23 cellular contexts compared by ENCODE assay signal in genomic region chr15:26729581-26729980, GRCh38. TPM values are rescaled to one million over a fixed set of nuclear protein-coding genes. Genes with fewer than 3 reads are reported as not detected.
A peak's percentile ranks its signal among the peaks of the same experiment; 100 is the strongest.
DNase-seq lines count a peak whose midpoint lies in the region; ATAC-seq and TF ChIP-seq lines count a peak whose summit lies in the region.
"Had no signal": no experiment of that assay in that cellular context is flagged by ENCODE, and none has a peak within 500 bp of the region (broad histone marks: within the 10 kb centered on the region; RNA-seq: fewer than 3 reads in every experiment).

No MANE protein-coding gene starts in this region.

- peaks cover 55% of the 10 kb centered on the region for H3K4me1 Mint-ChIP-seq in GM23338
- H3K4me1 Mint-ChIP-seq: CD8-positive, alpha-beta memory T cell; T-helper 17 cell had no signal

- peaks cover 0 to 14% (median 9%) of the 10 kb centered on the region in 4 donors for H3K9me3 ChIP-seq in esophagus muscularis mucosa

- peaks cover 18% of the 10 kb centered on the region for H4K20me1 ChIP-seq in GM23338 (replicated peaks; ENCODE audit: insufficient read depth)

- H3K27me3 ChIP-seq in GM23338 (ENCODE audit: insufficient read depth) (no peaks in the 10 kb centered on the region), esophagus muscularis mucosa (peaks cover 0 to 6% (median 0%) of the 10 kb centered on the region in 4 donors)

- TF ChIP-seq POLR2A in esophagus muscularis mucosa (IDR thresholded peaks at IDR 0.05; ENCODE audit: low read depth) = no peak

- H3K4me3 ChIP-seq in GM23338 = no peak overlapping the region
- no peak overlapping the region for H3K4me3 ChIP-seq in esophagus muscularis mucosa
- H3K4me3 ChIP-seq: PC-9, SK-N-MC had no signal

- no peak overlapping the region for H3K27ac ChIP-seq in GM23338 (ENCODE audit: low read depth)
- H3K27ac ChIP-seq in esophagus muscularis mucosa (replicated peaks in 1 of 4) = no peak overlapping the region
- H3K27ac ChIP-seq: C4-2B, PC-9, SK-N-MC had no signal

- H3K36me3 ChIP-seq in GM23338 (ENCODE audit: insufficient read depth) = peaks cover 12% of the 10 kb centered on the region
- no peaks in the 10 kb centered on the region for H3K36me3 ChIP-seq in esophagus muscularis mucosa

- no peak for TF ChIP-seq EP300 in esophagus muscularis mucosa (IDR thresholded peaks at IDR 0.05)

- H3K4me3 Mint-ChIP-seq in GM23338 = no peak overlapping the region
- H3K4me3 Mint-ChIP-seq: CD8-positive, alpha-beta memory T cell; T-helper 17 cell had no signal

- H3K9me2 ChIP-seq in GM23338 (ENCODE audit: insufficient read depth) = 0 out of 2 replicates have a peak, but pooled peaks cover 5% of the 10 kb centered on the region

- peak; percentile 9 for DNase-seq in NCI-H2107 treated with DMSO at 0.1 percent for 48 hours (lab: John Stamatoyannopoulos, UW; ENCODE audit: unreplicated experiment)
- DNase-seq in NCI-H2107 (lab: John Stamatoyannopoulos, UW) = no peak
- no peak for DNase-seq in GM23338 (ENCODE audit: low spot score)
- peak; percentile 84 for DNase-seq in NCI-H2171 treated with DMSO at 0.1 percent for 48 hours (lab: John Stamatoyannopoulos, UW)
- peak; percentile 80 for DNase-seq in esophagus muscularis mucosa (ENCODE audit: extremely low spot score)
- no peak for DNase-seq in NCI-H187 treated with DMSO at 0.1 percent for 48 hours (lab: John Stamatoyannopoulos, UW)
- DNase-seq in EL = no peak
- DNase-seq: CD8-positive, alpha-beta memory T cell; DND-41; GOT3; KG1; NCI-H1105; NCI-H446; PC-9; RPMI8226; SHP77; SW 1271; T-helper 17 cell had no signal

- peaks cover 31% of the 10 kb centered on the region for H3K4me1 ChIP-seq in GM23338 (ENCODE audit: insufficient read depth)
- H3K4me1 ChIP-seq in esophagus muscularis mucosa = no peaks in the 10 kb centered on the region

- ATAC-seq in GM23338 (peak; percentile 56; the same call in 2 of the 3 replicates), HG03354 (IDR thresholded peaks at IDR 0.05; ENCODE audit: poor library complexity, severe bottlenecking, unreplicated experiment) (no peak)
- ATAC-seq: HCT116, T-helper 17 cell had no signal

- H3K27me3 Mint-ChIP-seq in GM23338 (ENCODE audit: insufficient read depth, low read depth, poor library complexity) = no peaks in the 10 kb centered on the region
- H3K27me3 Mint-ChIP-seq: T-helper 17 cell had no signal

- H3K79me2 ChIP-seq in GM23338 (replicated peaks; ENCODE audit: insufficient read depth) = peaks cover 100% of the 10 kb centered on the region

- peaks cover 25% of the 10 kb centered on the region for H3K9me3 Mint-ChIP-seq in GM23338

- intact Hi-C loops in esophagus muscularis mucosa (cut with DNase I) = no loop called here

- H3F3A ChIP-seq in GM23338 (replicated peaks; ENCODE audit: low read depth) = no peaks in the 10 kb centered on the region; the same call in 1 of the 2 replicates

- H3K27ac Mint-ChIP-seq in GM23338 = peak overlapping the region; percentile 49; the same call in 1 of the 2 replicates
- H3K27ac Mint-ChIP-seq: CD8-positive, alpha-beta memory T cell; T-helper 17 cell had no signal

- H3K4me2 ChIP-seq in GM23338 = peak overlapping the region; percentile 58; the same call in 1 of the 2 replicates
- H3K4me2 ChIP-seq: PC-9 had no signal

- TF ChIP-seq CTCF in GM23338 (conservative IDR thresholded peaks at IDR 0.05; ENCODE audit: low read depth in 2 of 2) (no peak), esophagus muscularis mucosa (IDR thresholded peaks at IDR 0.05) (no peak)

- peaks cover 39% of the 10 kb centered on the region for H3K36me3 Mint-ChIP-seq in GM23338 (ENCODE audit: low read depth)
- H3K36me3 Mint-ChIP-seq: CD8-positive, alpha-beta memory T cell had no signal

- no peak overlapping the region for H2AFZ ChIP-seq in GM23338
- H2AFZ ChIP-seq: PC-9 had no signal

TF ChIP-seq in GM23338, 12 proteins besides CTCF, POLR2A, EP300 and RAD21 (continues in another document):
- TF ChIP-seq NANOG (IDR thresholded peaks at IDR 0.05; ENCODE audit: borderline replicate concordance) (no peak), REST (IDR thresholded peaks at IDR 0.05; ENCODE audit: unreplicated experiment) (no peak), ZNF462 (CRISPR knock-in tag; IDR thresholded peaks at IDR 0.05) (no peak), CREB1 (CRISPR knock-in tag; IDR thresholded peaks at IDR 0.05; ENCODE audit: low read depth) (no peak), ZNF114 (CRISPR knock-in tag; IDR thresholded peaks at IDR 0.05) (no peak), ZNF331 (CRISPR knock-in tag; IDR thresholded peaks at IDR 0.05; ENCODE audit: low read depth) (no peak)

RNA-seq across cellular contexts. Expression of gene GABRB3, which starts 43.3 kb away (rescaled TPM):
- total RNA-seq in GM23338 (2014; rRNA removed; shearing (Covaris generic)) = 119 and 131 TPM in 2 replicates
- polyA plus RNA-seq in GM23338 (2016; fragmentation: Nextera tagmentation; extraction: Ambion mirVana) = 46.8 and 56.5 TPM in 2 replicates
- 1 to 10 TPM; 3.0 to 7.9 (median 4.2) TPM for total RNA-seq in esophagus muscularis mucosa
- total RNA-seq: A172; CD8-positive, alpha-beta memory T cell; T-helper 17 cell had no signal
- polyA plus RNA-seq: CD8-positive, alpha-beta memory T cell had no signal

Comparison
In these comparisons a context has a peak if more than half of its experiments do, and no peak if none do; other contexts are left out.
1. DNase-seq: peak in NCI-H2107 treated with DMSO at 0.1 percent for 48 hours (single experiment), NCI-H2171 treated with DMSO at 0.1 percent for 48 hours (single experiment) and esophagus muscularis mucosa (single experiment); none in NCI-H2107 (single experiment), GM23338 (single experiment), NCI-H187 treated with DMSO at 0.1 percent for 48 hours (single experiment) and EL (single experiment).
2. RNA of gene GABRB3, which starts 43.3 kb away (total RNA-seq): 119 to 131 TPM in GM23338; 3.0 to 7.9 TPM in esophagus muscularis mucosa; every median in the first group is over 10 times any median in the second.